8 cellular contexts compared by ENCODE assay signal in genomic region chr5:10635257-10635860, GRCh38.
DNase-seq lines count a peak whose midpoint lies in the region; ATAC-seq and TF ChIP-seq lines count a peak whose summit lies in the region.
"Had no signal": no experiment of that assay in that cellular context is flagged by ENCODE, and none has a peak within 500 bp of the region (broad histone marks: within the 10 kb centered on the region; RNA-seq: fewer than 3 reads in every experiment).

No MANE protein-coding gene starts in this region.

- DNase-seq in T-helper 2 cell treated with Interferon-gamma antibody and Interleukin-4, amounts not matched to agents 5 μg/mL and 100 μg/mL, for 36 hours (ENCODE audit: low spot score), result peak; percentile 84
- DNase-seq in dermis blood vessel endothelial cell (peak; percentile 73), DMS153 treated with DMSO at 0.1 percent for 48 hours (lab: John Stamatoyannopoulos, UW; ENCODE audit: unreplicated experiment) (no peak), endothelial cell (ENCODE audit: low spot score) (no peak)
- peak; percentile 59 to 79 for DNase-seq in stimulated activated CD4-positive, alpha-beta T cell treated with anti-CD3 and anti-CD28 coated beads, Interleukin-4, amount 100 ng/mL, for 48 hours (ENCODE audit: low read depth in 2 of 2)
- DNase-seq: upper lobe of left lung had no signal

- H3K36me3 Mint-ChIP-seq in T-helper 2 cell treated with Interferon-gamma antibody and Interleukin-4, amounts not matched to agents 5 μg/mL and 100 μg/mL, for 36 hours (ENCODE audit: low read depth), result peaks cover 18% of the 10 kb centered on the region
- no peaks in the 10 kb centered on the region for H3K36me3 Mint-ChIP-seq in endothelial cell (ENCODE audit: low read depth, unreplicated experiment)

- ATAC-seq in GM19351 (IDR thresholded peaks at IDR 0.05; ENCODE audit: unreplicated experiment) (peak; percentile 66), HG03139 (IDR thresholded peaks at IDR 0.05; ENCODE audit: unreplicated experiment) (peak; percentile 73)

- peaks cover 51% of the 10 kb centered on the region for H3K4me1 Mint-ChIP-seq in T-helper 2 cell treated with Interferon-gamma antibody and Interleukin-4, amounts not matched to agents 5 μg/mL and 100 μg/mL, for 36 hours (ENCODE audit: low read depth)
- H3K4me1 Mint-ChIP-seq in endothelial cell (ENCODE audit: unreplicated experiment), result peaks cover 17% of the 10 kb centered on the region

- H3K27me3 Mint-ChIP-seq in T-helper 2 cell treated with Interferon-gamma antibody and Interleukin-4, amounts not matched to agents 5 μg/mL and 100 μg/mL, for 36 hours (ENCODE audit: low read depth), result no peaks in the 10 kb centered on the region
- H3K27me3 Mint-ChIP-seq in endothelial cell (ENCODE audit: unreplicated experiment), result peaks cover 4% of the 10 kb centered on the region

- H3K27ac Mint-ChIP-seq in T-helper 2 cell treated with Interferon-gamma antibody and Interleukin-4, amounts not matched to agents 5 μg/mL and 100 μg/mL, for 36 hours, result peak overlapping the region; percentile 94
- H3K27ac Mint-ChIP-seq in endothelial cell (ENCODE audit: unreplicated experiment), result no peak overlapping the region

- H3K9me3 Mint-ChIP-seq in T-helper 2 cell treated with Interferon-gamma antibody and Interleukin-4, amounts not matched to agents 5 μg/mL and 100 μg/mL, for 36 hours, result peaks cover 11% of the 10 kb centered on the region
- H3K9me3 Mint-ChIP-seq in endothelial cell (ENCODE audit: unreplicated experiment), result no peaks in the 10 kb centered on the region

- H3K4me3 Mint-ChIP-seq in T-helper 2 cell treated with Interferon-gamma antibody and Interleukin-4, amounts not matched to agents 5 μg/mL and 100 μg/mL, for 36 hours, result peak overlapping the region; percentile 71
- H3K4me3 Mint-ChIP-seq in endothelial cell (ENCODE audit: unreplicated experiment), result no peak overlapping the region

- TF ChIP-seq CTCF in endothelial cell (IDR thresholded peaks at IDR 0.05; ENCODE audit: unreplicated experiment), result no peak

Comparison
In these comparisons a context has a peak if more than half of its experiments do, and no peak if none do; other contexts are left out.
1. DNase-seq: peak in T-helper 2 cell treated with Interferon-gamma antibody and Interleukin-4, amounts not matched to agents 5 μg/mL and 100 μg/mL, for 36 hours (single experiment), dermis blood vessel endothelial cell (single experiment) and stimulated activated CD4-positive, alpha-beta T cell treated with anti-CD3 and anti-CD28 coated beads, Interleukin-4, amount 100 ng/mL, for 48 hours (2 of 2); none in DMS153 treated with DMSO at 0.1 percent for 48 hours (single experiment) and endothelial cell (single experiment).